ENCODE assay signal across 9 cellular contexts in genomic region chr1:101520302-101520701, GRCh38.
A peak's percentile ranks its signal among the peaks of the same experiment; 100 is the strongest.
DNase-seq lines count a peak whose midpoint lies in the region; ATAC-seq and TF ChIP-seq lines count a peak whose summit lies in the region.
"Had no signal": no experiment of that assay in that cellular context is flagged by ENCODE, and none has a peak within 500 bp of the region (broad histone marks: within the 10 kb centered on the region; RNA-seq: fewer than 3 reads in every experiment).

No MANE protein-coding gene starts in this region.

- peaks cover 48% of the 10 kb centered on the region for H3K27me3 Mint-ChIP-seq in MCF 10A (ENCODE audit: insufficient read depth, unreplicated experiment)

- POLR2A ChIA-PET in MCF 10A (lab: Yijun Ruan, JAX) = no interaction called here

- no peaks in the 10 kb centered on the region for H3K27me3 ChIP-seq in prostate gland (replicated peaks; ENCODE audit: insufficient read depth)

- H3K4me1 Mint-ChIP-seq in MCF 10A (ENCODE audit: insufficient read depth, unreplicated experiment) = no peaks in the 10 kb centered on the region

- H3K36me3 ChIP-seq in prostate gland = no peaks in the 10 kb centered on the region

- H3K4me3 Mint-ChIP-seq in MCF 10A (ENCODE audit: unreplicated experiment) = no peak overlapping the region
- H3K4me3 Mint-ChIP-seq: dendritic cell treated with granulocyte-macrophage colony-stimulating factor and Interleukin-4, amounts not matched to agents 40 ng/mL and 50 ng/mL, for 4 days had no signal

- CTCF ChIA-PET in MCF 10A (lab: Yijun Ruan, JAX) = interaction anchor here (0.6 to 3.5 kb wide), 36 partner anchors 8 to 1454 kb away, joined by 3 to 29 read pairs (median 4); no protein-coding TSS in a partner anchor

- TF ChIP-seq POLR2A in prostate gland (IDR thresholded peaks at IDR 0.05) = no peak

- no peaks in the 10 kb centered on the region for H3K4me1 ChIP-seq in prostate gland (replicated peaks)

- WGBS in prostate gland = 4% methylated on average over 4 of the region's 4 CpGs

- TF ChIP-seq CTCF in MCF 10A (IDR thresholded peaks at IDR 0.05; ENCODE audit: unreplicated experiment) (peak; percentile 84), prostate gland (IDR thresholded peaks at IDR 0.05) (peak in 2 of 4 experiments; percentile 22 to 50)

- intact Hi-C loops in MCF 10A (cut with micrococcal nuclease) (loop anchor here (1.0 to 10.0 kb wide), 5 partner anchors 47 to 1944 kb away; no protein-coding TSS in a partner anchor), left colon (cut with DNase I, micrococcal nuclease) (no loop called here), prostate gland (cut with DNase I) (no loop called here)

- ATAC-seq in GM19372 (IDR thresholded peaks at IDR 0.05; ENCODE audit: low read depth, unreplicated experiment) = peak; percentile 94
- peak; percentile 90 for ATAC-seq in HG03175 (IDR thresholded peaks at IDR 0.05; ENCODE audit: unreplicated experiment)
- peak; percentile 80 for ATAC-seq in left colon

- no peak overlapping the region for H3K4me3 ChIP-seq in prostate gland

- H3K36me3 Mint-ChIP-seq in MCF 10A (ENCODE audit: insufficient read depth, unreplicated experiment) = no peaks in the 10 kb centered on the region

- no peak overlapping the region for H3K27ac Mint-ChIP-seq in MCF 10A (ENCODE audit: low read depth, unreplicated experiment)
- H3K27ac Mint-ChIP-seq: dendritic cell treated with granulocyte-macrophage colony-stimulating factor and Interleukin-4, amounts not matched to agents 40 ng/mL and 50 ng/mL, for 4 days had no signal

- DNase-seq in SKM-1 treated with dmso at 0.1 percent for 144 hours (lab: John Stamatoyannopoulos, UW; ENCODE audit: unreplicated experiment) (peak; percentile 32), SKM-1 (lab: John Stamatoyannopoulos, UW; ENCODE audit: unreplicated experiment) (no peak), NCI-H510A (lab: John Stamatoyannopoulos, UW) (peak; percentile 12), MCF 10A (ENCODE audit: unreplicated experiment) (peak; percentile 65), left colon (no peak), prostate gland (ENCODE audit: low spot score) (no peak)

- no TSS peak for BruUV-seq in MCF 10A (replicated peaks; lab: Mats Ljungman, UMichigan)

- H3K9me3 Mint-ChIP-seq in MCF 10A (ENCODE audit: unreplicated experiment) = no peaks in the 10 kb centered on the region

- H3K27ac ChIP-seq in prostate gland = no peak overlapping the region

- no peaks in the 10 kb centered on the region for H3K9me3 ChIP-seq in prostate gland

Comparison
In these comparisons a context has a peak if more than half of its experiments do, and no peak if none do; other contexts are left out.
1. DNase-seq: peak in SKM-1 treated with dmso at 0.1 percent for 144 hours (single experiment), NCI-H510A (single experiment) and MCF 10A (single experiment); none in SKM-1 (single experiment), left colon (0 of 2) and prostate gland (single experiment).
2. Peak in every context shown above with its lines, with median percentiles within 50 percentile points of each other: ATAC-seq.